14 cellular contexts compared by ENCODE assay signal in the genomic region with DNA sequence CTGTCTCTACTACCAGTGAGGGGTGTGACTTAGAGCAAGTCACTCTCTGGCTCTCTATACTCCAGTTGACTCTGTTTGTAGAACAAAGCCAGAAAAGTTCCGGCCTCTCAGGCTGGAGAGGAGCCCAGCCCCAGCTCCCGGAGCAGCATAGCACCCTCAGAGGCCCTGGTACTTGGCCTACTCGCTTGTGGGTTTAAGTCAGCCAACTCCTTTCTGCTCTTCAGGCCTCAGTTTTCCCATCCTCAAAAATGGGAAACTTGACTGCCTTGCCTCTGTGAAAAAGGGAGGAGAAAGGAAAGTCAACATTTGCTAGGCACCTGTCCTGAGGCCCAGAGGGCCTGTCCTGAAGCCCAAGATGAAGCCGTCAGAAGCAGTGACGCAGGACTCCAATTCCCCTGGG. TPM values are rescaled to one million over a fixed set of nuclear protein-coding genes. Genes with fewer than 3 reads are reported as not detected.
DNase-seq lines count a peak whose midpoint lies in the region; ATAC-seq and TF ChIP-seq lines count a peak whose summit lies in the region.
"Had no signal": no experiment of that assay in that cellular context is flagged by ENCODE, and none has a peak within 500 bp of the region (broad histone marks: within the 10 kb centered on the region; RNA-seq: fewer than 3 reads in every experiment).

No MANE protein-coding gene starts in this region.

- no peaks in the 10 kb centered on the region for H3K9me3 Mint-ChIP-seq in activated naive CD4-positive, alpha-beta T cell treated with anti-CD3 and anti-CD28 coated beads, Interleukin-2, amount 50 U/mL, for 24 hours
- H3K9me3 Mint-ChIP-seq: activated naive CD4-positive, alpha-beta T cell treated with anti-CD3 and anti-CD28 coated beads, Interleukin-2, amount 50 U/mL, for 72 hours; memory B cell; stimulated activated naive CD8-positive, alpha-beta T cell treated with anti-CD3 and anti-CD28 coated beads, Interleukin-15, Interleukin-2, amounts not matched to agents 100 ng/mL and 50 ng/mL, for 24 hours had no signal

- intact Hi-C loops in mammary epithelial cell (cut with micrococcal nuclease) (no loop called here), left lung (cut with DNase I) (no loop called here), colonic mucosa (cut with DNase I) (no loop called here)

- H3K4me3 ChIP-seq in mammary epithelial cell (replicated peaks in 1 of 3; ENCODE audit: insufficient read depth in 1 of 3, low read depth in 2 of 3, low read length in 3 of 3) (peak overlapping the region in 2 of 3 experiments; percentile 45 to 59), left lung (peak overlapping the region in 1 of 2 donors; percentile 27), stomach smooth muscle (ENCODE audit: low read length in 2 of 2) (peak overlapping the region; percentile 69 to 75), colonic mucosa (no peak overlapping the region)
- H3K4me3 ChIP-seq: SJCRH30 had no signal

- H3K4me1 Mint-ChIP-seq in activated naive CD4-positive, alpha-beta T cell treated with anti-CD3 and anti-CD28 coated beads, Interleukin-2, amount 50 U/mL, for 24 hours, result peaks cover 8% of the 10 kb centered on the region

- H3K9ac ChIP-seq in mammary epithelial cell (ENCODE audit: insufficient read depth, low read length), result no peak overlapping the region
- peak overlapping the region in 1 of 2 donors; percentile 13 for H3K9ac ChIP-seq in stomach smooth muscle (ENCODE audit: low read length in 2 of 2)
- H3K9ac ChIP-seq in colonic mucosa (ENCODE audit: low read depth in 2 of 2, low read length in 2 of 2), result no peak overlapping the region

- peak; percentile 42 for ATAC-seq in left lung
- ATAC-seq in GM18909 (IDR thresholded peaks at IDR 0.05; ENCODE audit: poor library complexity, unreplicated experiment), result no peak
- ATAC-seq: activated naive CD4-positive, alpha-beta T cell treated with anti-CD3 and anti-CD28 coated beads, Interleukin-2, amount 50 U/mL, for 72 hours had no signal

- H3K4me1 ChIP-seq in mammary epithelial cell (ENCODE audit: insufficient read depth, low read length) (peaks cover 18% of the 10 kb centered on the region), left lung (peaks cover 2 to 11% of the 10 kb centered on the region in 2 donors), stomach smooth muscle (ENCODE audit: control insufficient read depth, insufficient read depth, low read length) (peaks cover 18% of the 10 kb centered on the region), colonic mucosa (peaks cover 6% of the 10 kb centered on the region)

- H4K20me1 ChIP-seq in mammary epithelial cell (ENCODE audit: insufficient read depth, low read length), result no peaks in the 10 kb centered on the region

- H3K27ac ChIP-seq in mammary epithelial cell (ENCODE audit: insufficient read depth, low read depth, low read length) (no peak overlapping the region), left lung (no peak overlapping the region), stomach smooth muscle (ENCODE audit: low read length) (no peak overlapping the region), colonic mucosa (no peak overlapping the region)
- H3K27ac ChIP-seq: SJCRH30 had no signal

- peak overlapping the region; percentile 68 for H3K4me3 Mint-ChIP-seq in activated naive CD4-positive, alpha-beta T cell treated with anti-CD3 and anti-CD28 coated beads, Interleukin-2, amount 50 U/mL, for 24 hours

- WGBS in mammary epithelial cell (ENCODE audit: low coverage, missing lambda C conversion rate), result 94% methylated on average over 5 of the region's 5 CpGs

- no peak for DNase-seq in activated naive CD4-positive, alpha-beta T cell treated with anti-CD3 and anti-CD28 coated beads, Interleukin-2, amount 50 U/mL, for 16 hours
- DNase-seq in mammary epithelial cell (no peak), left lung (peak in 1 of 2 donors; percentile 3), colonic mucosa (no peak), NCI-H1417 treated with DMSO at 0.1 percent for 48 hours (lab: John Stamatoyannopoulos, UW) (no peak)
- DNase-seq: MM.1S, SJCRH30 had no signal

- no peaks in the 10 kb centered on the region for H3K27me3 ChIP-seq in mammary epithelial cell (ENCODE audit: insufficient read depth, low read length)
- peaks cover 0 to 48% of the 10 kb centered on the region in 2 donors for H3K27me3 ChIP-seq in left lung
- no peaks in the 10 kb centered on the region for H3K27me3 ChIP-seq in stomach smooth muscle (ENCODE audit: control insufficient read depth in 1 of 2, insufficient read depth in 2 of 2, low read length in 2 of 2)
- peaks cover 8% of the 10 kb centered on the region for H3K27me3 ChIP-seq in colonic mucosa
- H3K27me3 ChIP-seq: SJCRH30 had no signal

- BruUV-seq in mammary epithelial cell (replicated peaks; lab: Mats Ljungman, UMichigan), result no TSS peak

- TF ChIP-seq CTCF in mammary epithelial cell (conservative IDR thresholded peaks at IDR 0.05 in 1 of 2, IDR thresholded peaks at IDR 0.05 in 1 of 2; ENCODE audit: extremely low read depth in 1 of 2, insufficient read depth in 1 of 2, low read depth in 1 of 2, low read length in 2 of 2) (no peak), left lung (IDR thresholded peaks at IDR 0.05) (no peak), colonic mucosa (IDR thresholded peaks at IDR 0.05) (no peak)

- H3K79me2 ChIP-seq in mammary epithelial cell (ENCODE audit: insufficient read depth, low read length), result no peaks in the 10 kb centered on the region

- H2AFZ ChIP-seq in mammary epithelial cell (ENCODE audit: low read depth, low read length), result peak overlapping the region; percentile 93

- H3K36me3 ChIP-seq in mammary epithelial cell (ENCODE audit: insufficient read depth, low read length) (no peaks in the 10 kb centered on the region), left lung (no peaks in the 10 kb centered on the region), stomach smooth muscle (ENCODE audit: control insufficient read depth in 2 of 2, insufficient read depth in 2 of 2, low read length in 2 of 2) (no peaks in the 10 kb centered on the region), colonic mucosa (no peaks in the 10 kb centered on the region)
- H3K36me3 ChIP-seq: SJCRH30 had no signal

- dilution Hi-C loops in mammary epithelial cell (cut with HindIII; ENCODE audit: low sequenced_read_pairs), result no loop called here

- in situ Hi-C loops in mammary epithelial cell (cut with MboI; ENCODE audit: low sequenced_read_pairs in 2 of 2), result no loop called here

- H3K27ac Mint-ChIP-seq in activated naive CD4-positive, alpha-beta T cell treated with anti-CD3 and anti-CD28 coated beads, Interleukin-2, amount 50 U/mL, for 24 hours, result no peak overlapping the region
- H3K27ac Mint-ChIP-seq: activated naive CD4-positive, alpha-beta T cell treated with anti-CD3 and anti-CD28 coated beads, Interleukin-2, amount 50 U/mL, for 72 hours; memory B cell; stimulated activated naive CD8-positive, alpha-beta T cell treated with anti-CD3 and anti-CD28 coated beads, Interleukin-15, Interleukin-2, amounts not matched to agents 100 ng/mL and 50 ng/mL, for 24 hours had no signal

- H3K36me3 Mint-ChIP-seq in activated naive CD4-positive, alpha-beta T cell treated with anti-CD3 and anti-CD28 coated beads, Interleukin-2, amount 50 U/mL, for 24 hours, result peaks cover 2% of the 10 kb centered on the region
- H3K36me3 Mint-ChIP-seq: memory B cell had no signal

- CTCF ChIA-PET in mammary epithelial cell (lab: Charles Lee; ENCODE audit: low non-redundant PET), result interaction anchor here (0.6 kb wide), 1 partner anchor 16 kb away, joined by 11 read pairs; no protein-coding TSS in a partner anchor

- H3K27me3 Mint-ChIP-seq in activated naive CD4-positive, alpha-beta T cell treated with anti-CD3 and anti-CD28 coated beads, Interleukin-2, amount 50 U/mL, for 24 hours, result peaks cover 20% of the 10 kb centered on the region

- peak overlapping the region; percentile 94 for H3K4me2 ChIP-seq in mammary epithelial cell (ENCODE audit: insufficient read depth, low read depth, low read length)

- no peaks in the 10 kb centered on the region for H3K9me3 ChIP-seq in mammary epithelial cell (replicated peaks; ENCODE audit: insufficient read depth, low read length)
- no peaks in the 10 kb centered on the region for H3K9me3 ChIP-seq in left lung
- H3K9me3 ChIP-seq in stomach smooth muscle (ENCODE audit: control insufficient read depth in 2 of 2, low read length in 2 of 2), result no peaks in the 10 kb centered on the region
- H3K9me3 ChIP-seq in colonic mucosa, result no peaks in the 10 kb centered on the region
- H3K9me3 ChIP-seq: SJCRH30 had no signal

RNA-seq across cellular contexts. Expression of gene CHST6, which starts 1.1 kb away (rescaled TPM):
- total RNA-seq in mammary epithelial cell (1 to 10 TPM; 1.3 to 8.0 TPM), left lung (1 to 10 TPM; 3.3 to 3.9 TPM), colonic mucosa (1 to 10 TPM; 2.7 to 5.6 TPM)
- polyA plus RNA-seq in mammary epithelial cell, result 4.7 TPM
- polyA minus RNA-seq in mammary epithelial cell, result 7.5 TPM
- total RNA-seq: activated naive CD4-positive, alpha-beta T cell treated with anti-CD3 and anti-CD28 coated beads, Interleukin-2, amount 50 U/mL, for 72 hours; SJCRH30 had no signal

RNA-seq across cellular contexts. Expression of gene TMEM170A, which starts 29.7 kb away (rescaled TPM):
- total RNA-seq in mammary epithelial cell (10 to 100 TPM; 12.5 to 15.6 TPM), left lung (10 to 100 TPM; 20.2 to 30.9 TPM), colonic mucosa (10 to 100 TPM; 39.7 to 50.9 TPM)
- polyA plus RNA-seq in mammary epithelial cell, result 12.2 TPM
- polyA minus RNA-seq in mammary epithelial cell, result 33.8 TPM

RNA-seq across cellular contexts. Expression of gene CHST5, which starts 41.7 kb away (rescaled TPM):
- under 1 TPM; 0.17 to 0.24 TPM for total RNA-seq in mammary epithelial cell
- polyA plus RNA-seq in mammary epithelial cell, result 0.01 TPM
- polyA minus RNA-seq in mammary epithelial cell, result not detected
- 1 to 10 TPM in 1 of 2 donors, under 1 TPM in 1; 0.09 to 1.4 TPM for total RNA-seq in left lung
- 100 to 1,000 TPM; 107 to 142 TPM for total RNA-seq in colonic mucosa
- total RNA-seq: SJCRH30 had no signal
- polyA plus RNA-seq: AG04450 had no signal

Comparison
In these comparisons a context has a peak if more than half of its experiments do, and no peak if none do; other contexts are left out.
1. RNA of gene CHST5, which starts 41.7 kb away (total RNA-seq): 107 to 142 TPM in colonic mucosa; 0.09 to 1.4 TPM in left lung and 0.17 to 0.24 TPM in mammary epithelial cell; every median in the first group is over 10 times any median in the second.